ENCODE assay signal across 8 cellular contexts in genomic region chr16:4315185-4316102, GRCh38. TPM values are rescaled to one million over a fixed set of nuclear protein-coding genes. Genes with fewer than 3 reads are reported as not detected.
A peak's percentile ranks its signal among the peaks of the same experiment; 100 is the strongest.
DNase-seq lines count a peak whose midpoint lies in the region; ATAC-seq and TF ChIP-seq lines count a peak whose summit lies in the region.

Gene GLIS2, plus strand, starts transcription at chr16:4316067. Its CDS starts 16,214 bp downstream, at chr16:4332281.

- ATAC-seq in DND-41 (ENCODE audit: insufficient read depth, low read depth) (peak; percentile 73), lower lobe of right lung (peak; percentile 87), GM18517 (IDR thresholded peaks at IDR 0.05; ENCODE audit: unreplicated experiment) (no peak), GM19452 (IDR thresholded peaks at IDR 0.05; ENCODE audit: unreplicated experiment) (no peak)

- peaks cover 26% of the 10 kb centered on the region for H4K20me1 ChIP-seq in DND-41 (ENCODE audit: insufficient read depth, low read length)
- H4K20me1 ChIP-seq in KMS-11 (ENCODE audit: insufficient read depth) = no peaks in the 10 kb centered on the region

- intact Hi-C loops in lower lobe of right lung (cut with DNase I) = no loop called here
- intact Hi-C loops in thyroid gland (cut with DNase I) = no loop called here

- WGBS in thyroid gland, 2 donors = 0% methylated on average over 9 to 16 of the region's 114 CpGs

- H2AFZ ChIP-seq in DND-41 (ENCODE audit: low read depth, low read length) (peak within 1 kb of the TSS; percentile 56), KMS-11 (ENCODE audit: low read depth) (peak within 1 kb of the TSS; percentile 77)

- H3K4me3 Mint-ChIP-seq in T-helper 2 cell treated with Interferon-gamma antibody and Interleukin-4, amounts not matched to agents 5 μg/mL and 100 μg/mL, for 36 hours = peak within 1 kb of the TSS; percentile 88

- H3K4me2 ChIP-seq in DND-41 (ENCODE audit: insufficient read depth, low read length) (peak within 1 kb of the TSS; percentile 97), KMS-11 (peak within 1 kb of the TSS; percentile 96)

- TF ChIP-seq CTCF in DND-41 (IDR thresholded peaks at IDR 0.05; ENCODE audit: borderline replicate concordance, extremely low read depth, low read length, poor library complexity, severe bottlenecking) = no peak
- no peak for TF ChIP-seq CTCF in KMS-11 (conservative IDR thresholded peaks at IDR 0.05; ENCODE audit: low read depth, low read length)
- no peak for TF ChIP-seq CTCF in lower lobe of right lung (IDR thresholded peaks at IDR 0.05)
- no peak for TF ChIP-seq CTCF in thyroid gland (IDR thresholded peaks at IDR 0.05)

- H3K36me3 Mint-ChIP-seq in T-helper 2 cell treated with Interferon-gamma antibody and Interleukin-4, amounts not matched to agents 5 μg/mL and 100 μg/mL, for 36 hours (ENCODE audit: low read depth) = peaks cover 2% of the 10 kb centered on the region

- H3K9me3 ChIP-seq in DND-41 (ENCODE audit: insufficient read depth, low read length, severe bottlenecking) (no peaks in the 10 kb centered on the region), lower lobe of right lung (no peaks in the 10 kb centered on the region), thyroid gland (no peaks in the 10 kb centered on the region)

- H3K27me3 Mint-ChIP-seq in T-helper 2 cell treated with Interferon-gamma antibody and Interleukin-4, amounts not matched to agents 5 μg/mL and 100 μg/mL, for 36 hours (ENCODE audit: low read depth) = peaks cover 22% of the 10 kb centered on the region

- DNase-seq in DND-41 = peak; percentile 75
- DNase-seq in T-helper 2 cell treated with Interferon-gamma antibody and Interleukin-4, amounts not matched to agents 5 μg/mL and 100 μg/mL, for 36 hours (ENCODE audit: low spot score) = peak; percentile 34
- DNase-seq in effector CD4-positive, alpha-beta T cell = peak; percentile 21
- peak; percentile 83 for DNase-seq in lower lobe of right lung
- peak; percentile 83 to 85 for DNase-seq in thyroid gland

- H3K9me3 Mint-ChIP-seq in T-helper 2 cell treated with Interferon-gamma antibody and Interleukin-4, amounts not matched to agents 5 μg/mL and 100 μg/mL, for 36 hours = no peaks in the 10 kb centered on the region

- peaks cover 17% of the 10 kb centered on the region for H3K4me1 Mint-ChIP-seq in T-helper 2 cell treated with Interferon-gamma antibody and Interleukin-4, amounts not matched to agents 5 μg/mL and 100 μg/mL, for 36 hours (ENCODE audit: low read depth)

- H3K4me1 ChIP-seq in DND-41 (ENCODE audit: insufficient read depth, low read length) = peaks cover 18% of the 10 kb centered on the region
- peaks cover 39% of the 10 kb centered on the region for H3K4me1 ChIP-seq in KMS-11 (ENCODE audit: low read depth, poor library complexity, severe bottlenecking)
- peaks cover 55% of the 10 kb centered on the region for H3K4me1 ChIP-seq in lower lobe of right lung
- peaks cover 44 to 49% of the 10 kb centered on the region in 2 donors for H3K4me1 ChIP-seq in thyroid gland

- peak within 1 kb of the TSS; percentile 88 for H3K27ac Mint-ChIP-seq in T-helper 2 cell treated with Interferon-gamma antibody and Interleukin-4, amounts not matched to agents 5 μg/mL and 100 μg/mL, for 36 hours

- H3K9ac ChIP-seq in DND-41 (ENCODE audit: low read depth, low read length) = peak within 1 kb of the TSS; percentile 67
- peak within 1 kb of the TSS; percentile 65 for H3K9ac ChIP-seq in KMS-11

- peak within 1 kb of the TSS; percentile 25 to 64; a peak in 3 of 4 replicates for H3K4me3 ChIP-seq in DND-41 (ENCODE audit: low read depth in 1 of 2, low read length in 2 of 2)
- no peak within 1 kb of the TSS for H3K4me3 ChIP-seq in KMS-11 (IDR thresholded peaks at IDR 0.05; ENCODE audit: insufficient read depth, low read depth, low read length)
- peak within 1 kb of the TSS; percentile 79 for H3K4me3 ChIP-seq in lower lobe of right lung
- peak within 1 kb of the TSS; percentile 58 to 62 (median 60) for H3K4me3 ChIP-seq in thyroid gland (replicated peaks in 1 of 3)

- H3K36me3 ChIP-seq in DND-41 (ENCODE audit: insufficient read depth, low read length) = no peaks in the 10 kb centered on the region
- H3K36me3 ChIP-seq in KMS-11 (ENCODE audit: insufficient read depth) = no peaks in the 10 kb centered on the region
- no peaks in the 10 kb centered on the region for H3K36me3 ChIP-seq in lower lobe of right lung
- H3K36me3 ChIP-seq in thyroid gland = no peaks in the 10 kb centered on the region

- peak in 1 of 2 donors; percentile 65 for TF ChIP-seq POLR2A in thyroid gland (IDR thresholded peaks at IDR 0.05)

- peaks cover 15% of the 10 kb centered on the region for H3K27me3 ChIP-seq in DND-41 (ENCODE audit: insufficient read depth, low read length, poor library complexity)
- H3K27me3 ChIP-seq in KMS-11 (ENCODE audit: insufficient read depth, low read depth) = no peaks in the 10 kb centered on the region
- peaks cover 11% of the 10 kb centered on the region for H3K27me3 ChIP-seq in lower lobe of right lung (ENCODE audit: low read depth)
- H3K27me3 ChIP-seq in thyroid gland = no peaks in the 10 kb centered on the region

- H3K79me2 ChIP-seq in DND-41 (ENCODE audit: insufficient read depth, low read length) (no peaks in the 10 kb centered on the region), KMS-11 (ENCODE audit: insufficient read depth, low read depth) (peaks cover 26% of the 10 kb centered on the region)

- H3K27ac ChIP-seq in DND-41 (ENCODE audit: low read length) (no peak within 1 kb of the TSS), KMS-11 (peak within 1 kb of the TSS; percentile 30), lower lobe of right lung (peak within 1 kb of the TSS; percentile 94), thyroid gland (peak within 1 kb of the TSS; percentile 93 to 98 (median 95))

RNA-seq across cellular contexts. Expression of gene GLIS2, which starts in this region (rescaled TPM):
- total RNA-seq in lower lobe of right lung = 21.5 TPM
- total RNA-seq in thyroid gland = 1 to 10 TPM; 5.5 to 7.6 (median 6.7) TPM

Comparison
In these comparisons a context has a peak if more than half of its experiments do, and no peak if none do; other contexts are left out.
1. ATAC-seq: peak in DND-41 (single experiment) and lower lobe of right lung (2 of 2); none in GM18517 (single experiment) and GM19452 (single experiment).
2. DNase-seq: peak in every context shown above with its lines; median percentile 84 in thyroid gland; 83 in lower lobe of right lung; 75 in DND-41; 34 in T-helper 2 cell treated with Interferon-gamma antibody and Interleukin-4, amounts not matched to agents 5 μg/mL and 100 μg/mL, for 36 hours; 21 in effector CD4-positive, alpha-beta T cell.